In the genomic region with DNA sequence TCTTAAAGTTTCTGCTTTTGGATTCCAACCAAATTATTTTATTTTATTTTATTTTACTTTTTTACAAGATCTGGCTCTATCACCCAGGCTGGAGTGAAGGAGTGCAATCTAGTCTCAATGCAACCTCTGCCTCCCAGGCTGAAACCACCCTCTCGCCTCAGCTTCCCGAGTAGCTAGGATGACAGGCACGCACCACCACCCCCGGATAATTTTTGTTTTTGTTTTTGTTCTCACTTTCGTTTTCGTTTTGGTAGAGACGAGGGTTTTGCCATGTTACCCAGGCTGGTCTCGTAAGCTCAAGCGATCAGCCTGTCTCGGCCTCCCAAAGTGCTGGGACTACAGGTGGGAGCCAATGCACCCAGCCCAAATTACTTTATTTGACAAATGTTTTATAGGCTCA, we compare ENCODE assay signal across 11 cellular contexts.
A peak's percentile ranks its signal among the peaks of the same experiment; 100 is the strongest.
DNase-seq lines count a peak whose midpoint lies in the region; ATAC-seq and TF ChIP-seq lines count a peak whose summit lies in the region.
"Had no signal": no experiment of that assay in that cellular context is flagged by ENCODE, and none has a peak within 500 bp of the region (broad histone marks: within the 10 kb centered on the region; RNA-seq: fewer than 3 reads in every experiment).

No MANE protein-coding gene starts in this region.

- TF ChIP-seq CTCF in HFFc6 (IDR thresholded peaks at IDR 0.05): no peak
- TF ChIP-seq CTCF in OCI-LY1 (IDR thresholded peaks at IDR 0.05; ENCODE audit: low read length): no peak
- no peak for TF ChIP-seq CTCF in dorsolateral prefrontal cortex (IDR thresholded peaks at IDR 0.05 in 54 of 56, conservative IDR thresholded peaks at IDR 0.05 in 2 of 56; ENCODE audit: low read depth in 1 of 56, partially characterized antibody in 56 of 56)
- TF ChIP-seq CTCF in upper lobe of right lung (IDR thresholded peaks at IDR 0.05): no peak

- no peaks in the 10 kb centered on the region for H3K79me2 ChIP-seq in OCI-LY1 (ENCODE audit: insufficient read depth, low read length)

- no peak overlapping the region for H3K9ac ChIP-seq in OCI-LY1 (ENCODE audit: low read length)

- DNase-seq in activated CD4-positive, alpha-beta T cell treated with anti-CD3 and anti-CD28 coated beads for 48 hours: peak; percentile 34
- DNase-seq in activated CD4-positive, alpha-beta T cell treated with anti-CD3 and anti-CD28 coated beads, Interleukin-2, amount 50 U/mL, for 4 hours: no peak
- DNase-seq in HFFc6 (no peak), NCI-H345 treated with DMSO at 0.1 percent for 48 hours (lab: John Stamatoyannopoulos, UW; ENCODE audit: unreplicated experiment) (no peak), dorsolateral prefrontal cortex (no peak), upper lobe of right lung (no peak)
- DNase-seq in naive thymus-derived CD4-positive, alpha-beta T cell: peak in 2 of 9 donors; percentile 19 to 32
- DNase-seq: NCI-H2171 had no signal

- no peaks in the 10 kb centered on the region for H4K20me1 ChIP-seq in OCI-LY1 (ENCODE audit: insufficient read depth, low read length)

- peaks cover 10% of the 10 kb centered on the region for H3K27me3 Mint-ChIP-seq in HFFc6 (ENCODE audit: insufficient read depth)
- H3K27me3 Mint-ChIP-seq in naive thymus-derived CD4-positive, alpha-beta T cell: peaks cover 0 to 3% (median 0%) of the 10 kb centered on the region in 5 donors

- intact Hi-C loops in naive thymus-derived CD4-positive, alpha-beta T cell (cut with micrococcal nuclease): loop anchor here in 1 of 2 donors (5.0 kb wide), 1 partner anchor 35 kb away; no protein-coding TSS in a partner anchor
- intact Hi-C loops in dorsolateral prefrontal cortex (cut with DNase I) (no loop called here), upper lobe of right lung (cut with DNase I) (no loop called here)

- peaks cover 5% of the 10 kb centered on the region for H3K4me1 Mint-ChIP-seq in HFFc6 (ENCODE audit: low read depth)
- H3K4me1 Mint-ChIP-seq in naive thymus-derived CD4-positive, alpha-beta T cell: peaks cover 9 to 52% (median 37%) of the 10 kb centered on the region in 7 donors

- no peaks in the 10 kb centered on the region for H3K9me2 ChIP-seq in OCI-LY1 (ENCODE audit: low read depth, low read length)

- POLR2A ChIA-PET in naive thymus-derived CD4-positive, alpha-beta T cell (lab: Charles Lee): interaction anchor here (1.0 to 1.5 kb wide), 4 partner anchors 16 to 65 kb away, joined by 3 to 5 read pairs (median 4); no protein-coding TSS in a partner anchor

- H3K27ac Mint-ChIP-seq in HFFc6: no peak overlapping the region
- peak overlapping the region in 4 of 9 donors; percentile 42 to 71 (median 49) for H3K27ac Mint-ChIP-seq in naive thymus-derived CD4-positive, alpha-beta T cell

- H3K27me3 ChIP-seq in OCI-LY1 (ENCODE audit: insufficient read depth, low read length): no peaks in the 10 kb centered on the region
- no peaks in the 10 kb centered on the region for H3K27me3 ChIP-seq in naive thymus-derived CD4-positive, alpha-beta T cell (ENCODE audit: control insufficient read depth in 2 of 2, insufficient read depth in 2 of 2, low read length in 2 of 2)
- H3K27me3 ChIP-seq in dorsolateral prefrontal cortex: peaks cover 0 to 4% (median 0%) of the 10 kb centered on the region in 45 donors
- H3K27me3 ChIP-seq in upper lobe of right lung: no peaks in the 10 kb centered on the region

- no peaks in the 10 kb centered on the region for H3K36me3 Mint-ChIP-seq in HFFc6 (ENCODE audit: low read depth)
- H3K36me3 Mint-ChIP-seq in naive thymus-derived CD4-positive, alpha-beta T cell: peaks cover 0 to 6% (median 0%) of the 10 kb centered on the region in 5 donors

- H3K4me1 ChIP-seq in OCI-LY1 (ENCODE audit: insufficient read depth, low read length, severe bottlenecking): peaks cover 6% of the 10 kb centered on the region
- H3K4me1 ChIP-seq in naive thymus-derived CD4-positive, alpha-beta T cell (ENCODE audit: control insufficient read depth in 2 of 2, insufficient read depth in 2 of 2, low read length in 2 of 2): no peaks in the 10 kb centered on the region
- H3K4me1 ChIP-seq in upper lobe of right lung: no peaks in the 10 kb centered on the region
- H3K4me1 ChIP-seq: A549 had no signal

- H3K36me3 ChIP-seq in OCI-LY1 (ENCODE audit: insufficient read depth, low read length) (no peaks in the 10 kb centered on the region), upper lobe of right lung (no peaks in the 10 kb centered on the region)
- H3K36me3 ChIP-seq in naive thymus-derived CD4-positive, alpha-beta T cell (ENCODE audit: control insufficient read depth in 2 of 3, insufficient read depth in 3 of 3, low read length in 3 of 3): no peaks in the 10 kb centered on the region

- CTCF ChIA-PET in naive thymus-derived CD4-positive, alpha-beta T cell (lab: Charles Lee): interaction anchor here (0.6 to 2.0 kb wide), 3 partner anchors 8 to 264 kb away, joined by 3 to 5 read pairs (median 3); no protein-coding TSS in a partner anchor

- H2AFZ ChIP-seq in OCI-LY1 (ENCODE audit: low read length): no peak overlapping the region

- 0 out of 2 replicates have a peak overlapping the region, but pooled peaks have one; percentile 18 for H3K4me3 Mint-ChIP-seq in HFFc6
- H3K4me3 Mint-ChIP-seq in naive thymus-derived CD4-positive, alpha-beta T cell: peak overlapping the region in 9 of 10 donors; percentile 10 to 64 (median 41)

- no peaks in the 10 kb centered on the region for H3K9me3 Mint-ChIP-seq in HFFc6
- H3K9me3 Mint-ChIP-seq in naive thymus-derived CD4-positive, alpha-beta T cell: peaks cover 0 to 12% (median 0%) of the 10 kb centered on the region in 11 donors

- H3F3A ChIP-seq in OCI-LY1 (ENCODE audit: insufficient read depth, low read length): no peaks in the 10 kb centered on the region

- H3K4me2 ChIP-seq in OCI-LY1 (ENCODE audit: low read length): peak overlapping the region; percentile 18; the same call in 1 of the 2 replicates
- H3K4me2 ChIP-seq: A549 had no signal

- no peak overlapping the region for H3K27ac ChIP-seq in OCI-LY1 (ENCODE audit: low read depth, low read length, poor library complexity, severe bottlenecking)
- H3K27ac ChIP-seq in naive thymus-derived CD4-positive, alpha-beta T cell (ENCODE audit: low read depth, low read length): no peak overlapping the region
- H3K27ac ChIP-seq in dorsolateral prefrontal cortex: no peak overlapping the region
- H3K27ac ChIP-seq in upper lobe of right lung: no peak overlapping the region
- H3K27ac ChIP-seq: A549 had no signal

- H3K9me3 ChIP-seq in OCI-LY1 (ENCODE audit: low read length): no peaks in the 10 kb centered on the region
- H3K9me3 ChIP-seq in naive thymus-derived CD4-positive, alpha-beta T cell (ENCODE audit: control insufficient read depth in 2 of 3, low read length in 3 of 3): no peaks in the 10 kb centered on the region
- no peaks in the 10 kb centered on the region for H3K9me3 ChIP-seq in upper lobe of right lung
- H3K9me3 ChIP-seq: A549 had no signal

- H3K4me3 ChIP-seq in OCI-LY1 (ENCODE audit: low read depth, low read length, poor library complexity, severe bottlenecking): no peak overlapping the region
- no peak overlapping the region for H3K4me3 ChIP-seq in naive thymus-derived CD4-positive, alpha-beta T cell (ENCODE audit: low read length)
- H3K4me3 ChIP-seq in dorsolateral prefrontal cortex: no peak overlapping the region
- H3K4me3 ChIP-seq in upper lobe of right lung: no peak overlapping the region
- H3K4me3 ChIP-seq: A549 had no signal

- ATAC-seq in naive thymus-derived CD4-positive, alpha-beta T cell: peak; percentile 31
- ATAC-seq in upper lobe of right lung: no peak
- ATAC-seq: A549, SK-N-SH treated with all-trans-retinoic acid at 6 μM for 48 hours had no signal
